Comparison of ENCODE assay signal across 17 cellular contexts in the genomic region with DNA sequence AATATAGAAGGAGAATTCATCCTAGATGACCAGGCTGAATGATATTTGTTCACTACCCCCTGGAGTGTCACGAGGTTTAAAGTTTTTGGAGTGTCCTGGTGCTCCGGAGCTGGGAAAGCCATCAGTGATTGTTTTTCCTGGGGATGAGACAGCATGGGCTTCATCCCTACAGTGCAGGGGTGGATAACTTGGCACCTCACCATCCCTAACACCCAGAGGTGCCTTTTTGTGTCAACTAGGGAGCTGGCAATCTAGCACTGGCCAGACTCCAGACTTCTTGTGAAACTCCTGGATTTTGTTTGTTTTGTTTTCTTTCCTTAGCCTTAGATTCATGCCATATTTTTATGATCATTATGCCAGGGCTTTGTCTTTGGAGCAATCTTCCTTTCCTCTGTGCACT.
DNase-seq lines count a peak whose midpoint lies in the region; ATAC-seq and TF ChIP-seq lines count a peak whose summit lies in the region.
"Had no signal": no experiment of that assay in that cellular context is flagged by ENCODE, and none has a peak within 500 bp of the region (broad histone marks: within the 10 kb centered on the region; RNA-seq: fewer than 3 reads in every experiment).

No MANE protein-coding gene starts in this region.

- peaks cover 0 to 3% (median 0%) of the 10 kb centered on the region in 11 donors for H3K9me3 Mint-ChIP-seq in naive thymus-derived CD4-positive, alpha-beta T cell

- intact Hi-C loops in gastrocnemius medialis (cut with DNase I; ENCODE audit: low total_unique reads): no loop called here
- intact Hi-C loops in naive thymus-derived CD4-positive, alpha-beta T cell (cut with micrococcal nuclease): no loop called here

- ATAC-seq in gastrocnemius medialis: no peak
- ATAC-seq in naive thymus-derived CD4-positive, alpha-beta T cell: no peak
- ATAC-seq in GM21381 (IDR thresholded peaks at IDR 0.05; ENCODE audit: unreplicated experiment): no peak
- ATAC-seq: stimulated activated naive CD8-positive, alpha-beta T cell treated with anti-CD3 and anti-CD28 coated beads, Interleukin-15, Interleukin-2, amounts not matched to agents 100 U/mL and 50 U/mL, for 24 hours had no signal

- TF ChIP-seq CTCF in fibroblast of the aortic adventitia (IDR thresholded peaks at IDR 0.05; ENCODE audit: insufficient read depth, low read length): no peak
- no peak for TF ChIP-seq CTCF in gastrocnemius medialis (IDR thresholded peaks at IDR 0.05 in 4 of 5, conservative IDR thresholded peaks at IDR 0.05 in 1 of 5)

- H3K4me3 Mint-ChIP-seq in naive thymus-derived CD4-positive, alpha-beta T cell: no peak overlapping the region
- H3K4me3 Mint-ChIP-seq: B cell had no signal

- POLR2A ChIA-PET in naive thymus-derived CD4-positive, alpha-beta T cell (lab: Charles Lee): no interaction called here

- no peaks in the 10 kb centered on the region for H3K36me3 Mint-ChIP-seq in naive thymus-derived CD4-positive, alpha-beta T cell

- no peak overlapping the region for H3K27ac Mint-ChIP-seq in naive thymus-derived CD4-positive, alpha-beta T cell
- H3K27ac Mint-ChIP-seq: B cell had no signal

- H3K4me3 ChIP-seq in fibroblast of the aortic adventitia (ENCODE audit: low read depth, low read length) (no peak overlapping the region), gastrocnemius medialis (no peak overlapping the region)
- H3K4me3 ChIP-seq in naive thymus-derived CD4-positive, alpha-beta T cell (ENCODE audit: low read length): no peak overlapping the region

- in situ Hi-C loops in gastrocnemius medialis (cut with MboI; ENCODE audit: low sequenced_read_pairs in 4 of 4): loop anchor here in 1 of 4 donors (10.0 kb wide), 1 partner anchor 59 kb away; no protein-coding TSS in a partner anchor

- H3K27ac ChIP-seq in gastrocnemius medialis: no peak overlapping the region
- H3K27ac ChIP-seq in naive thymus-derived CD4-positive, alpha-beta T cell (ENCODE audit: low read depth, low read length): no peak overlapping the region
- H3K27ac ChIP-seq: WERI-Rb-1 had no signal

- no peaks in the 10 kb centered on the region for H3K36me3 ChIP-seq in gastrocnemius medialis
- H3K36me3 ChIP-seq in naive thymus-derived CD4-positive, alpha-beta T cell (ENCODE audit: control insufficient read depth in 2 of 3, insufficient read depth in 3 of 3, low read length in 3 of 3): no peaks in the 10 kb centered on the region
- H3K36me3 ChIP-seq: WERI-Rb-1 had no signal

- H3K27me3 Mint-ChIP-seq in naive thymus-derived CD4-positive, alpha-beta T cell: no peaks in the 10 kb centered on the region
- H3K27me3 Mint-ChIP-seq: B cell had no signal

- no peaks in the 10 kb centered on the region for H3K27me3 ChIP-seq in gastrocnemius medialis
- no peaks in the 10 kb centered on the region for H3K27me3 ChIP-seq in naive thymus-derived CD4-positive, alpha-beta T cell (ENCODE audit: control insufficient read depth in 2 of 2, insufficient read depth in 2 of 2, low read length in 2 of 2)

- CTCF ChIA-PET in naive thymus-derived CD4-positive, alpha-beta T cell (lab: Charles Lee): no interaction called here

- H3K9me3 ChIP-seq in gastrocnemius medialis: no peaks in the 10 kb centered on the region
- no peaks in the 10 kb centered on the region for H3K9me3 ChIP-seq in naive thymus-derived CD4-positive, alpha-beta T cell (ENCODE audit: control insufficient read depth in 2 of 3, low read length in 3 of 3)

- no peak for TF ChIP-seq POLR2A in gastrocnemius medialis (IDR thresholded peaks at IDR 0.05)

- peaks cover 0 to 12% (median 4%) of the 10 kb centered on the region in 7 donors for H3K4me1 Mint-ChIP-seq in naive thymus-derived CD4-positive, alpha-beta T cell

- peak; percentile 26 for DNase-seq in AG20443 (ENCODE audit: low spot score)
- peak; percentile 37 for DNase-seq in NCI-H69 (lab: John Stamatoyannopoulos, UW)
- peak; percentile 80 for DNase-seq in fibroblast of the aortic adventitia (ENCODE audit: low read depth)
- DNase-seq in gastrocnemius medialis: peak; percentile 24 to 50
- DNase-seq in stimulated activated CD4-positive, alpha-beta T cell treated with anti-CD3 and anti-CD28 coated beads, Interleukin-4, amount 100 ng/mL, for 1 hour: no peak
- no peak for DNase-seq in naive thymus-derived CD4-positive, alpha-beta T cell
- no peak for DNase-seq in D341Med (ENCODE audit: low spot score)
- DNase-seq: activated gamma-delta T cell; DMS79; effector CD4-positive, alpha-beta T cell; kidney glomerular epithelial cell; NCI-H1930; stimulated activated naive CD8-positive, alpha-beta T cell treated with anti-CD3 and anti-CD28 coated beads, Interleukin-15, Interleukin-2, amounts not matched to agents 100 U/mL and 50 U/mL, for 24 hours; SW 1271; WERI-Rb-1 had no signal

- H3K4me1 ChIP-seq in gastrocnemius medialis: peaks cover 34 to 60% of the 10 kb centered on the region in 2 donors
- no peaks in the 10 kb centered on the region for H3K4me1 ChIP-seq in naive thymus-derived CD4-positive, alpha-beta T cell (ENCODE audit: control insufficient read depth in 2 of 2, insufficient read depth in 2 of 2, low read length in 2 of 2)

Comparison
In these comparisons a context has a peak if more than half of its experiments do, and no peak if none do; other contexts are left out.
1. DNase-seq: peak in AG20443 (single experiment), NCI-H69 (single experiment), fibroblast of the aortic adventitia (single experiment) and gastrocnemius medialis (2 of 2); none in stimulated activated CD4-positive, alpha-beta T cell treated with anti-CD3 and anti-CD28 coated beads, Interleukin-4, amount 100 ng/mL, for 1 hour (single experiment), naive thymus-derived CD4-positive, alpha-beta T cell (0 of 9) and D341Med (single experiment).